12 cellular contexts compared by ENCODE assay signal in the genomic region with DNA sequence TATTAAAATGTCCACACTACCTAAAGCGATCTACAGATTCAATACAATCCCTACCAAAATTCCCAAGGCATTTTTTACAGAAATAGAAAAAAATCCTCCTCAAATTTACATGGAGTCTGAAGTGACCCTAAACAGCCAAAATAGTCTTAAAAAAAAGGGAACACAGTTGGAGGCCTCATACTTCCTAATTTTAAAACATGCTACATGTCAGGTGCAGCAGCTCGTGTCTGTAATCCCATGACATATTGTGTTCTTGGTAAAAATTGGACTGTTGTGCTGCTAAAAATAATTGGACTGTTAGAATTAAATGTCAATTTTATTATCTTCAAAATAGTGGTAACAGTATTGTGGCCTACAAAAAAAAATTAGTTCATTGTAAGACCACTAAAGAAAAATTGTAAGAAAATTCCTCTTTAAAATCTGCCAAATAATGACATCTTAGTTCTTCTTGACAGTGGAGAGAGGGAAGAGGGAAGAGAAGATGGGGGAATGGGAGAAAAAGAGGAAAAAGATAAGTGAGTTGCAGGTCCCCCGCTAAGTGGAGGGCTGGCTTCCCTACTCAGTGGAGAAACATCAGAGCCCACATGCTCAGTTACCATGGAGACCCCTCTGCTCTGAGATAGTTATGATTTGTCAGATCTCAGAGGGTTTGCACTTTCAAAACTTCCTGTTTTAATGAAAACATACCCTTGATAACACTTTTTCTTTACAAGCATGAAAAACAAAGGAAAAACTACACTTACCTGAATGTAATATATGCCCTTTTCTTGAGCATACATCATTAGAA. TPM values are rescaled to one million over a fixed set of nuclear protein-coding genes. Genes with fewer than 3 reads are reported as not detected.
DNase-seq lines count a peak whose midpoint lies in the region; ATAC-seq and TF ChIP-seq lines count a peak whose summit lies in the region.
"Had no signal": no experiment of that assay in that cellular context is flagged by ENCODE, and none has a peak within 500 bp of the region (broad histone marks: within the 10 kb centered on the region; RNA-seq: fewer than 3 reads in every experiment).

No MANE protein-coding gene starts in this region.

- H3K27me3 Mint-ChIP-seq in CD4-positive, alpha-beta T cell: no peaks in the 10 kb centered on the region
- H3K27me3 Mint-ChIP-seq in T-cell (no peaks in the 10 kb centered on the region), Caco-2 (ENCODE audit: insufficient read depth, unreplicated experiment) (no peaks in the 10 kb centered on the region)

- POLR2A ChIA-PET in CD4-positive, alpha-beta T cell (lab: Charles Lee): interaction anchor here (0.8 to 1.8 kb wide), 3 partner anchors 10 to 50 kb away, joined by 3 to 10 read pairs (median 3); no protein-coding TSS in a partner anchor
- POLR2A ChIA-PET in T-cell (lab: Charles Lee) (interaction anchor here in 1 of 2 donors (1.1 kb wide), 1 partner anchor 9 kb away, joined by 3 read pairs; no protein-coding TSS in a partner anchor), Caco-2 (lab: Charles Lee) (no interaction called here)

- H3K4me1 Mint-ChIP-seq in CD4-positive, alpha-beta T cell (ENCODE audit: low read depth): peaks cover 93% of the 10 kb centered on the region
- peaks cover 87 to 92% (median 88%) of the 10 kb centered on the region in 3 donors for H3K4me1 Mint-ChIP-seq in T-cell
- peaks cover 11% of the 10 kb centered on the region for H3K4me1 Mint-ChIP-seq in Caco-2 (ENCODE audit: low read depth, unreplicated experiment)

- H3K36me3 ChIP-seq in effector memory CD4-positive, alpha-beta T cell (ENCODE audit: control insufficient read depth, insufficient read depth, low read length): peaks cover 7% of the 10 kb centered on the region
- no peaks in the 10 kb centered on the region for H3K36me3 ChIP-seq in Caco-2 (ENCODE audit: control insufficient read depth, insufficient read depth, low read length)
- peaks cover 0 to 5% (median 0%) of the 10 kb centered on the region in 9 donors for H3K36me3 ChIP-seq in heart left ventricle
- H3K36me3 ChIP-seq: cardiac muscle cell had no signal

- intact Hi-C loops in CD4-positive, alpha-beta T cell (cut with DNase I, micrococcal nuclease): no loop called here
- intact Hi-C loops in Caco-2 (cut with micrococcal nuclease; ENCODE audit: unreplicated experiment) (no loop called here), heart left ventricle (cut with DNase I) (loop anchor here in 4 of 10 donors (5.0 to 10.0 kb wide), 4 partner anchors 70 to 410 kb away; a partner anchor contains a TSS)

- H3K9me3 Mint-ChIP-seq in CD4-positive, alpha-beta T cell: peaks cover 3% of the 10 kb centered on the region
- peaks cover 4 to 11% (median 5%) of the 10 kb centered on the region in 3 donors for H3K9me3 Mint-ChIP-seq in T-cell
- peaks cover 4% of the 10 kb centered on the region for H3K9me3 Mint-ChIP-seq in Caco-2 (ENCODE audit: unreplicated experiment)

- CTCF ChIA-PET in CD4-positive, alpha-beta T cell (lab: Charles Lee): no interaction called here
- CTCF ChIA-PET in T-cell (lab: Charles Lee): interaction anchor here in 1 of 2 donors (1.1 kb wide), 1 partner anchor 32 kb away, joined by 3 read pairs; no protein-coding TSS in a partner anchor
- CTCF ChIA-PET in Caco-2 (lab: Charles Lee): no interaction called here

- no peak for TF ChIP-seq CTCF in CD4-positive, alpha-beta T cell (IDR thresholded peaks at IDR 0.05)
- TF ChIP-seq CTCF in Caco-2 (IDR thresholded peaks at IDR 0.05; ENCODE audit: insufficient read depth in 1 of 2, low read depth in 1 of 2, low read length in 1 of 2, severe bottlenecking in 1 of 2, unreplicated experiment in 1 of 2) (no peak), heart left ventricle (IDR thresholded peaks at IDR 0.05) (no peak)

- 75 to 82% (median 77%) methylated on average over 3 of the region's 3 CpGs for WGBS in heart left ventricle, 4 donors

- H3K27ac ChIP-seq in CD4-positive, alpha-beta T cell (ENCODE audit: low read depth, low read length): peak overlapping the region; percentile 68
- H3K27ac ChIP-seq in effector memory CD4-positive, alpha-beta T cell (ENCODE audit: insufficient read depth, low read length, poor library complexity, severe bottlenecking): peak overlapping the region; percentile 55
- peak overlapping the region in 2 of 12 donors; percentile 3 to 54 for H3K27ac ChIP-seq in heart left ventricle
- H3K27ac ChIP-seq: cardiac muscle cell, RWPE1, testis had no signal

- TF ChIP-seq POLR2A in heart left ventricle (IDR thresholded peaks at IDR 0.05): no peak

- H3K36me3 Mint-ChIP-seq in CD4-positive, alpha-beta T cell (ENCODE audit: low read depth): peaks cover 86% of the 10 kb centered on the region
- H3K36me3 Mint-ChIP-seq in T-cell (peaks cover 74% of the 10 kb centered on the region), Caco-2 (ENCODE audit: insufficient read depth, unreplicated experiment) (peaks cover 6% of the 10 kb centered on the region)

- H3K27ac Mint-ChIP-seq in CD4-positive, alpha-beta T cell: peak overlapping the region; percentile 92
- H3K27ac Mint-ChIP-seq in T-cell: peak overlapping the region; percentile 91 to 93
- no peak overlapping the region for H3K27ac Mint-ChIP-seq in Caco-2 (ENCODE audit: unreplicated experiment)

- peak; percentile 63 for ATAC-seq in CD4-positive, alpha-beta T cell (ENCODE audit: poor library complexity)
- ATAC-seq in T-cell (replicated peaks in 1 of 4) (peak; percentile 65 to 78 (median 76)), GM21717 (IDR thresholded peaks at IDR 0.05; ENCODE audit: unreplicated experiment) (no peak), heart left ventricle (no peak)

- no peak overlapping the region for H3K4me3 ChIP-seq in effector memory CD4-positive, alpha-beta T cell (ENCODE audit: insufficient read depth, low read depth, low read length, poor library complexity, severe bottlenecking)
- H3K4me3 ChIP-seq in Caco-2 (ENCODE audit: low read depth, low read length) (no peak overlapping the region), heart left ventricle (no peak overlapping the region)
- H3K4me3 ChIP-seq: cardiac muscle cell, testis had no signal

- DNase-seq in Ammon's horn (ENCODE audit: low spot score): peak; percentile 31
- peak in 2 of 10 experiments; percentile 31 to 48 for DNase-seq in CD4-positive, alpha-beta T cell
- peak in 27 of 34 experiments; percentile 16 to 68 (median 42) for DNase-seq in T-cell
- DNase-seq in effector memory CD4-positive, alpha-beta T cell: no peak
- no peak for DNase-seq in Caco-2
- no peak for DNase-seq in NCI-H2029 treated with DMSO at 0.1 percent for 48 hours (lab: John Stamatoyannopoulos, UW)
- DNase-seq in heart left ventricle: no peak
- DNase-seq: NCI-H1930, testis had no signal

- no peaks in the 10 kb centered on the region for H3K9me3 ChIP-seq in CD4-positive, alpha-beta T cell (ENCODE audit: control insufficient read depth, low read length)
- no peaks in the 10 kb centered on the region for H3K9me3 ChIP-seq in effector memory CD4-positive, alpha-beta T cell (ENCODE audit: control insufficient read depth, low read length)
- H3K9me3 ChIP-seq in Caco-2 (no peaks in the 10 kb centered on the region), heart left ventricle (no peaks in the 10 kb centered on the region)
- H3K9me3 ChIP-seq: testis had no signal

- H3K4me1 ChIP-seq in effector memory CD4-positive, alpha-beta T cell (ENCODE audit: control insufficient read depth, insufficient read depth, low read length, poor library complexity, severe bottlenecking): peaks cover 44% of the 10 kb centered on the region
- no peaks in the 10 kb centered on the region for H3K4me1 ChIP-seq in Caco-2
- H3K4me1 ChIP-seq in heart left ventricle: peaks cover 0 to 44% (median 0%) of the 10 kb centered on the region in 12 donors
- H3K4me1 ChIP-seq: testis had no signal

- BruUV-seq in Caco-2 (replicated peaks; lab: Mats Ljungman, UMichigan): no TSS peak

- H3K4me3 Mint-ChIP-seq in CD4-positive, alpha-beta T cell: peak overlapping the region; percentile 81
- H3K4me3 Mint-ChIP-seq in T-cell (peak overlapping the region; percentile 61 to 65 (median 63)), Caco-2 (ENCODE audit: unreplicated experiment) (no peak overlapping the region)

- H3K27me3 ChIP-seq in CD4-positive, alpha-beta T cell (ENCODE audit: control insufficient read depth, insufficient read depth, low read length): no peaks in the 10 kb centered on the region
- no peaks in the 10 kb centered on the region for H3K27me3 ChIP-seq in effector memory CD4-positive, alpha-beta T cell (replicated peaks; ENCODE audit: control insufficient read depth, insufficient read depth, low read length, poor library complexity, severe bottlenecking)
- H3K27me3 ChIP-seq in Caco-2 (replicated peaks; ENCODE audit: control insufficient read depth, insufficient read depth, low read length): no peaks in the 10 kb centered on the region
- no peaks in the 10 kb centered on the region for H3K27me3 ChIP-seq in heart left ventricle
- H3K27me3 ChIP-seq: cardiac muscle cell, testis had no signal

RNA-seq across cellular contexts. Expression of a gene that starts 46.5 kb away (rescaled TPM):
- 10 to 100 TPM; 17.1 to 17.5 TPM for total RNA-seq in CD4-positive, alpha-beta T cell
- total RNA-seq in T-cell (10 to 100 TPM; 19.5 to 37.9 (median 29.5) TPM), Caco-2 (2022) (39.7 and 40.0 TPM in 2 replicates), heart left ventricle (10 to 100 TPM; 22.3 to 31.4 (median 25.6) TPM)
- 10 to 100 TPM; 36.9 to 37.0 TPM for polyA plus RNA-seq in heart left ventricle

RNA-seq across cellular contexts. Expression of a gene that starts 46.6 kb away (rescaled TPM):
- 10 to 100 TPM; 29.2 to 30.1 TPM for total RNA-seq in CD4-positive, alpha-beta T cell
- total RNA-seq in T-cell (10 to 100 TPM; 24.6 to 45.8 (median 39.9) TPM), Caco-2 (2022) (35.7 TPM in 2 replicates), heart left ventricle (10 to 100 TPM; 19.6 to 33.5 (median 27.7) TPM)
- 10 to 100 TPM; 23.2 to 39.5 TPM for polyA plus RNA-seq in heart left ventricle

Comparison
In these comparisons a context has a peak if more than half of its experiments do, and no peak if none do; other contexts are left out.
1. DNase-seq: peak in Ammon's horn (single experiment) and T-cell (27 of 34); none in effector memory CD4-positive, alpha-beta T cell (0 of 3), Caco-2 (0 of 2), NCI-H2029 treated with DMSO at 0.1 percent for 48 hours (single experiment) and heart left ventricle (0 of 5).
2. ATAC-seq: peak in CD4-positive, alpha-beta T cell (single experiment) and T-cell (4 of 4); none in GM21717 (single experiment) and heart left ventricle (0 of 4).